In the genomic region with DNA sequence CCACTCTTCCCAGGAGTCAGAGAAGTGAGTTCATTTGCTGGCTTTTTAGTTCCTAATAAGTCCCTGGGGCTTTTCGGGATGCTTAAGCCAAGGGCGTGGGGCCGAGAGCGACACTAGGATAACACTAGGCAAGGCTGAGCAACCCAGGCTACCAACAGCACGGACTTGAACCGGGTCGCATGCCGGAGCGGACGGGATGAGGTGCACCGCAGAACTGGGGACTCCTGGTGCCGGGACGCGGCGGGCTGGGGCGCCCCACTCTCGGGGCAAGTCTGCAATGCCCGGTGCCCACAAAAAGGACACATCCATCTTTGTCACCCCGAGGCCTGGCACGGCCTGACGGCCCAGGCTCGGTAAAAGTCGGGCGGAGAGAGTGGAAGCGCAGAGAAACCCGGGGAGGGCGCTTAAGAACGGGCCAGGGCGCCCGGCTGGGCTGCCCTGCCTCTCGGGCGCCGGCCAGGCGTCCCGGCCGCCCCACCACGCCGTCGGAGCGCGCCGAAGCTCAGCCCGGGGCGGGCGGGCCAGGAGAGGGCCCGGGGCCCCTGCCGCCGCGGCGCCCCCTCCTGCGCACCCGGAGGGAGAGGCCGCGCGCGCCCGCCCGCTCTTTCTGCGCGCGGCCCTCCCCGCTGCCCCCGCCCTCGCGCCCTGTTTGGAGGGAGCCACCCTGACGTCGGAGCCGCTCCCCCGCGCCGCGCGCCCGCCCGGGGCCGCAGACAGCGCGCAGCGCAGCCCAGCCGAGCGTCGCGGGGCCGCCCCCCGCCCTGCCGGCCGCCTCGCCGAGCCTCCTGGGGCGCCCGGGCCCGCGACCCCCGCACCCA, we compare ENCODE assay signal across 8 cellular contexts. TPM values are rescaled to one million over a fixed set of nuclear protein-coding genes. Genes with fewer than 3 reads are reported as not detected.
DNase-seq lines count a peak whose midpoint lies in the region; TF ChIP-seq lines count a peak whose summit lies in the region.

A gene with protein sequence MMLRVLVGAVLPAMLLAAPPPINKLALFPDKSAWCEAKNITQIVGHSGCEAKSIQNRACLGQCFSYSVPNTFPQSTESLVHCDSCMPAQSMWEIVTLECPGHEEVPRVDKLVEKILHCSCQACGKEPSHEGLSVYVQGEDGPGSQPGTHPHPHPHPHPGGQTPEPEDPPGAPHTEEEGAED (plus strand): TSS at position 710 of the 818 bp plus-strand sequence. CDS start 10,720 bp downstream, outside the sequence.

- H3K27me3 Mint-ChIP-seq in nephron progenitor cell (ENCODE audit: low read depth, poor library complexity) = peaks cover 80% of the 10 kb centered on the region

- H3K9me3 Mint-ChIP-seq in nephron progenitor cell = no peaks in the 10 kb centered on the region

- H2AFZ ChIP-seq in PC-9 = peak within 1 kb of the TSS; percentile 78

- H4K20me1 ChIP-seq in PC-9 (ENCODE audit: insufficient read depth) = no peaks in the 10 kb centered on the region

- H3K36me3 ChIP-seq in PC-9 (ENCODE audit: low read depth) (no peaks in the 10 kb centered on the region), stomach (no peaks in the 10 kb centered on the region)

- intact Hi-C loops in PC-9 (cut with micrococcal nuclease; ENCODE audit: unreplicated experiment) = no loop called here
- intact Hi-C loops in stomach (cut with DNase I; ENCODE audit: low total_unique reads) = no loop called here

- H3K4me1 Mint-ChIP-seq in nephron progenitor cell = peaks cover 10% of the 10 kb centered on the region

- TF ChIP-seq EP300 in stomach (IDR thresholded peaks at IDR 0.05) = no peak

- H3K4me1 ChIP-seq in PC-9 (replicated peaks; ENCODE audit: insufficient read depth) (peaks cover 35% of the 10 kb centered on the region), stomach (peaks cover 48 to 78% (median 61%) of the 10 kb centered on the region in 4 donors)

- no peaks in the 10 kb centered on the region for H3K79me2 ChIP-seq in PC-9 (ENCODE audit: low read depth)

- CTCF ChIA-PET in PC-9 (lab: Charles Lee) = interaction anchor here (0.6 kb wide), 1 partner anchor 25 kb away, joined by 4 read pairs; no protein-coding TSS in a partner anchor

- H3K27ac Mint-ChIP-seq in nephron progenitor cell = no peak within 1 kb of the TSS

- H3F3A ChIP-seq in PC-9 (ENCODE audit: insufficient read depth, low read depth) = peaks cover 13% of the 10 kb centered on the region; the same call in 1 of the 2 replicates

- peak within 1 kb of the TSS; percentile 66 for H3K4me3 ChIP-seq in PC-9
- H3K4me3 ChIP-seq in fibroblast of villous mesenchyme (ENCODE audit: low read depth, low read length) = peak within 1 kb of the TSS; percentile 86
- peak within 1 kb of the TSS; percentile 73 to 77 (median 74) for H3K4me3 ChIP-seq in stomach

- no peaks in the 10 kb centered on the region for H3K9me3 ChIP-seq in PC-9 (ENCODE audit: insufficient read depth, low read depth)
- no peaks in the 10 kb centered on the region for H3K9me3 ChIP-seq in stomach

- no peak for TF ChIP-seq CTCF in PC-9 (conservative IDR thresholded peaks at IDR 0.05)
- no peak for TF ChIP-seq CTCF in fibroblast of villous mesenchyme (IDR thresholded peaks at IDR 0.05; ENCODE audit: insufficient read depth, low read depth, low read length)
- no peak for TF ChIP-seq CTCF in nephron progenitor cell (IDR thresholded peaks at IDR 0.05)
- no peak for TF ChIP-seq CTCF in stomach (IDR thresholded peaks at IDR 0.05)

- TF ChIP-seq POLR2A in stomach (IDR thresholded peaks at IDR 0.05) = no peak

- no peaks in the 10 kb centered on the region for H3K36me3 Mint-ChIP-seq in nephron progenitor cell (ENCODE audit: low read depth)

- DNase-seq in NCI-H1436 (lab: John Stamatoyannopoulos, UW) (peak; percentile 19), NCI-H1436 treated with DMSO at 0.1 percent for 48 hours (lab: John Stamatoyannopoulos, UW) (no peak), PC-9 (peak in 1 of 2 experiments; percentile 45), fibroblast of villous mesenchyme (ENCODE audit: low read depth) (peak; percentile 74), nephron progenitor cell (peak; percentile 80), stomach (peak; percentile 68), AML-193 (lab: John Stamatoyannopoulos, UW) (no peak)
- DNase-seq in activated effector memory CD4-positive, alpha-beta T cell treated with Interleukin-2 at 50 U/mL for 16 hours = peak; percentile 67

- POLR2A ChIA-PET in PC-9 (lab: Charles Lee; ENCODE audit: unreplicated experiment) = interaction anchor here (0.5 to 0.7 kb wide), 2 partner anchors 158 to 281 kb away, joined by 6 to 24 read pairs; partner anchors contain the start of gene CAPZB

- H3K4me2 ChIP-seq in PC-9 = peak within 1 kb of the TSS; percentile 86

- H3K27ac ChIP-seq in PC-9 (no peak within 1 kb of the TSS), stomach (peak within 1 kb of the TSS; percentile 82 to 96 (median 89))

- H3K9me2 ChIP-seq in PC-9 (ENCODE audit: insufficient read depth) = no peaks in the 10 kb centered on the region

- WGBS in stomach, 5 donors = 1 to 18% (median 2%) methylated on average over 7 to 92 of the region's 94 CpGs

- no peaks in the 10 kb centered on the region for H3K27me3 ChIP-seq in PC-9 (ENCODE audit: insufficient read depth, low read depth)
- H3K27me3 ChIP-seq in stomach = peaks cover 0 to 27% (median 0%) of the 10 kb centered on the region in 3 donors

- BruUV-seq in PC-9 (replicated peaks; lab: Mats Ljungman, UMichigan) = TSS peak; percentile 36

- H3K4me3 Mint-ChIP-seq in nephron progenitor cell = peak within 1 kb of the TSS; percentile 95

RNA-seq across cellular contexts. Expression of the gene that starts here (rescaled TPM):
- 32.5 and 36.9 TPM in 2 replicates for total RNA-seq in PC-9 (2021)
- 61.3 and 90.5 TPM in 2 replicates for total RNA-seq in fibroblast of villous mesenchyme
- total RNA-seq in stomach = 100 to 1,000 TPM in 1 of 5 donors, 10 to 100 TPM in 4; 63.2 to 257 (median 83.5) TPM
- polyA plus RNA-seq in stomach = 100 to 1,000 TPM; 111 to 200 (median 121) TPM

Comparison
In these comparisons a context has a peak if more than half of its experiments do, and no peak if none do; other contexts are left out.
1. DNase-seq: peak in NCI-H1436 (single experiment), activated effector memory CD4-positive, alpha-beta T cell treated with Interleukin-2 at 50 U/mL for 16 hours (single experiment), fibroblast of villous mesenchyme (single experiment), nephron progenitor cell (single experiment) and stomach (single experiment); none in NCI-H1436 treated with DMSO at 0.1 percent for 48 hours (single experiment) and AML-193 (0 of 2).
2. Peak in every context shown above with its lines, with median percentiles within 50 percentile points of each other: H3K4me3 ChIP-seq.